19 cellular contexts compared by ENCODE assay signal in genomic region chr19:51729781-51730180, GRCh38. TPM values are rescaled to one million over a fixed set of nuclear protein-coding genes. Genes with fewer than 3 reads are reported as not detected.
"Had no signal": no experiment of that assay in that cellular context is flagged by ENCODE, and none has a peak within 500 bp of the region (broad histone marks: within the 10 kb centered on the region; RNA-seq: fewer than 3 reads in every experiment).

No MANE protein-coding gene starts in this region.

- H3K27ac ChIP-seq: coronary artery, right atrium auricular region, stomach, testis had no signal

- H3K27me3 ChIP-seq: testis had no signal

- H3K4me1 ChIP-seq: right atrium auricular region, stomach, testis had no signal

- H3K9me3 ChIP-seq: right atrium auricular region, testis had no signal

- H3K4me1 Mint-ChIP-seq: activated CD4-positive, alpha-beta T cell treated with anti-CD3 and anti-CD28 coated beads, Interleukin-2, amount 10 ng/mL, durations not matched to agents 24 days and 14 days; nephron had no signal

- H3K4me3 ChIP-seq: coronary artery, lung, right atrium auricular region, stomach, testis had no signal

- H3K36me3 ChIP-seq: right atrium auricular region, stomach had no signal

- H3K27ac Mint-ChIP-seq: activated CD4-positive, alpha-beta T cell treated with anti-CD3 and anti-CD28 coated beads, Interleukin-2, amount 10 ng/mL, durations not matched to agents 24 days and 14 days; activated CD8-positive, alpha-beta T cell treated with anti-CD3 and anti-CD28 coated beads, Interleukin-2, amount 10 ng/mL, durations not matched to agents 7 days and 5 days; activated naive CD4-positive, alpha-beta T cell treated with anti-CD3 and anti-CD28 coated beads for 36 hours; nephron; T-helper 2 cell treated with Interferon-gamma antibody and Interleukin-4, amounts not matched to agents 5 μg/mL and 100 μg/mL, for 36 hours; type B pancreatic cell had no signal

- H3K36me3 Mint-ChIP-seq: type B pancreatic cell had no signal

- H3K9me3 Mint-ChIP-seq: type B pancreatic cell had no signal

- H3K4me3 Mint-ChIP-seq: activated CD4-positive, alpha-beta T cell treated with anti-CD3 and anti-CD28 coated beads, Interleukin-2, amount 10 ng/mL, durations not matched to agents 24 days and 14 days; activated CD8-positive, alpha-beta T cell treated with anti-CD3 and anti-CD28 coated beads, Interleukin-2, amount 10 ng/mL, durations not matched to agents 7 days and 5 days; activated naive CD4-positive, alpha-beta T cell treated with anti-CD3 and anti-CD28 coated beads for 36 hours; activated T-cell treated with anti-CD3 and anti-CD28 coated beads, Interleukin-2, amount 50 U/mL, for 4 hours; nephron; T-helper 2 cell treated with Interferon-gamma antibody and Interleukin-4, amounts not matched to agents 5 μg/mL and 100 μg/mL, for 36 hours; type B pancreatic cell had no signal

- DNase-seq: activated CD4-positive, alpha-beta T cell treated with anti-CD3 and anti-CD28 coated beads, Interleukin-2, amount 10 ng/mL, durations not matched to agents 24 days and 14 days; activated CD8-positive, alpha-beta T cell treated with anti-CD3 and anti-CD28 coated beads, Interleukin-2, amount 10 ng/mL, durations not matched to agents 7 days and 5 days; activated naive CD4-positive, alpha-beta T cell treated with anti-CD3 and anti-CD28 coated beads for 36 hours; activated T-cell treated with anti-CD3 and anti-CD28 coated beads, Interleukin-2, amount 50 U/mL, for 4 hours; aorta; foreskin fibroblast; hippocampal formation; midbrain; small intestine; stimulated activated CD4-positive, alpha-beta T cell treated with anti-CD3 and anti-CD28 coated beads, Interleukin-15, amount 100 ng/mL, for 24 hours; stimulated activated CD4-positive, alpha-beta T cell treated with anti-CD3 and anti-CD28 coated beads, Interleukin-2, amount 100 ng/mL, for 48 hours; stomach; testis had no signal

RNA-seq across cellular contexts. Expression of gene HAS1, which starts 6.0 kb away (rescaled TPM):
- total RNA-seq: activated CD4-positive, alpha-beta T cell treated with anti-CD3 and anti-CD28 coated beads, Interleukin-2, amount 10 ng/mL, durations not matched to agents 24 days and 14 days; activated CD8-positive, alpha-beta T cell treated with anti-CD3 and anti-CD28 coated beads, Interleukin-2, amount 10 ng/mL, durations not matched to agents 7 days and 5 days; activated naive CD4-positive, alpha-beta T cell treated with anti-CD3 and anti-CD28 coated beads for 36 hours; activated T-cell treated with anti-CD3 and anti-CD28 coated beads, Interleukin-2, amount 50 U/mL, for 4 hours had no signal

RNA-seq across cellular contexts. Expression of gene FPR1, which starts 21.9 kb away (rescaled TPM):
- total RNA-seq: activated CD4-positive, alpha-beta T cell treated with anti-CD3 and anti-CD28 coated beads, Interleukin-2, amount 10 ng/mL, durations not matched to agents 24 days and 14 days; activated CD8-positive, alpha-beta T cell treated with anti-CD3 and anti-CD28 coated beads, Interleukin-2, amount 10 ng/mL, durations not matched to agents 7 days and 5 days; activated naive CD4-positive, alpha-beta T cell treated with anti-CD3 and anti-CD28 coated beads for 36 hours; activated T-cell treated with anti-CD3 and anti-CD28 coated beads, Interleukin-2, amount 50 U/mL, for 4 hours had no signal

RNA-seq across cellular contexts. Expression of gene FPR2, which starts 31.2 kb away (rescaled TPM):
- total RNA-seq: activated CD4-positive, alpha-beta T cell treated with anti-CD3 and anti-CD28 coated beads, Interleukin-2, amount 10 ng/mL, durations not matched to agents 24 days and 14 days; activated CD8-positive, alpha-beta T cell treated with anti-CD3 and anti-CD28 coated beads, Interleukin-2, amount 10 ng/mL, durations not matched to agents 7 days and 5 days; activated naive CD4-positive, alpha-beta T cell treated with anti-CD3 and anti-CD28 coated beads for 36 hours; activated T-cell treated with anti-CD3 and anti-CD28 coated beads, Interleukin-2, amount 50 U/mL, for 4 hours had no signal
